23 cellular contexts compared by ENCODE assay signal in the genomic region with DNA sequence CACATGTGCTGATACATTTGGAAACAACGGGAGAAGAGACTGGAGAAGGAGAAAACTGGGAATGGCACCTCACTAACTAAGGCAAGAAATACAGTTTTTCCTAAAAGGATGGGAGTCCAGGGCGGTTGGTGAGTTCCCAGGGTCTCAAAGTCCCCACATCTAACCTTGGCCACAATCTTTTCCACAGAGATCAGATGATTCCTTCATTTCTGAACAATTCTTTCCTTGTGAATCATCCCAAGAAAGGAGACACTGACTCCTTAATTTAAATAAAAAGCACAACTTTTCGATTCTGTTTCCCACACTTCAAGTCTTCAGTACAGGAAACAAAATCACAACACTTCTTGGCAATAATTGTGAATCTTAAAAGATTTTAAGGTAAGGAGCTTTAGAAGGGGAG.
A peak's percentile ranks its signal among the peaks of the same experiment; 100 is the strongest.
DNase-seq lines count a peak whose midpoint lies in the region; ATAC-seq, FAIRE-seq and TF ChIP-seq lines count a peak whose summit lies in the region.
"Had no signal": no experiment of that assay in that cellular context is flagged by ENCODE, and none has a peak within 500 bp of the region (broad histone marks: within the 10 kb centered on the region; RNA-seq: fewer than 3 reads in every experiment).

No MANE protein-coding gene starts in this region.

- ATAC-seq in A549, result peak; percentile 65 to 72; a peak in 5 of 6 replicates
- 0 out of 3 replicates have a peak, but pooled peaks have one; percentile 23 for ATAC-seq in RWPE2 (ENCODE audit: low read depth)
- ATAC-seq in CD8-positive, alpha-beta T cell, result no peak
- ATAC-seq: stimulated activated naive CD8-positive, alpha-beta T cell treated with anti-CD3 and anti-CD28 coated beads, Interleukin-15, amount 100 ng/mL, for 72 hours had no signal

- H3K9me3 ChIP-seq in A549, result no peaks in the 10 kb centered on the region
- H3K9me3 ChIP-seq in RWPE2 (ENCODE audit: severe bottlenecking), result no peaks in the 10 kb centered on the region
- no peaks in the 10 kb centered on the region for H3K9me3 ChIP-seq in neuronal stem cell (replicated peaks in 1 of 2; ENCODE audit: control insufficient read depth in 2 of 2, insufficient read depth in 1 of 2, low read depth in 1 of 2, low read length in 2 of 2)
- H3K9me3 ChIP-seq in CD8-positive, alpha-beta T cell (ENCODE audit: low read length), result no peaks in the 10 kb centered on the region
- no peaks in the 10 kb centered on the region for H3K9me3 ChIP-seq in stomach
- H3K9me3 ChIP-seq: esophagus muscularis mucosa, left ventricle myocardium inferior had no signal

- H3K27ac ChIP-seq in A549 (peak overlapping the region; percentile 68 to 77), RWPE2 (ENCODE audit: poor library complexity, severe bottlenecking) (no peak overlapping the region), neuronal stem cell (replicated peaks; ENCODE audit: low read length) (no peak overlapping the region), stomach (no peak overlapping the region)
- H3K27ac ChIP-seq in CD8-positive, alpha-beta T cell (ENCODE audit: low read depth, low read length), result no peak overlapping the region
- H3K27ac ChIP-seq: esophagus muscularis mucosa, left ventricle myocardium inferior, WERI-Rb-1 had no signal

- no peak for TF ChIP-seq CTCF in A549 (IDR thresholded peaks at IDR 0.05)
- TF ChIP-seq CTCF in RWPE2 (IDR thresholded peaks at IDR 0.05; ENCODE audit: poor library complexity, severe bottlenecking), result no peak
- TF ChIP-seq CTCF in choroid plexus epithelial cell (conservative IDR thresholded peaks at IDR 0.05; ENCODE audit: low read depth, low read length), result no peak
- TF ChIP-seq CTCF in CD8-positive, alpha-beta T cell (IDR thresholded peaks at IDR 0.05), result no peak
- no peak for TF ChIP-seq CTCF in stomach (IDR thresholded peaks at IDR 0.05)

- TF ChIP-seq RAD21 in A549 (conservative IDR thresholded peaks at IDR 0.05 in 1 of 2, IDR thresholded peaks at IDR 0.05 in 1 of 2), result no peak

- DNase-seq in A549 (ENCODE audit: low read depth in 1 of 2, low spot score in 1 of 2), result peak in 1 of 2 experiments; percentile 23
- no peak for DNase-seq in RWPE2 (ENCODE audit: low spot score)
- DNase-seq in choroid plexus epithelial cell (ENCODE audit: low read depth), result peak; percentile 30
- no peak for DNase-seq in neuronal stem cell (ENCODE audit: low spot score)
- no peak for DNase-seq in SIG-M5 (lab: John Stamatoyannopoulos, UW)
- DNase-seq in CD8-positive, alpha-beta T cell, result no peak
- DNase-seq in NCI-H524 treated with DMSO at 0.1 percent for 48 hours (lab: John Stamatoyannopoulos, UW), result no peak
- DNase-seq in stomach, result no peak
- DNase-seq: 8988T; activated CD4-positive, alpha-beta T cell treated with anti-CD3 and anti-CD28 coated beads, Interleukin-2, amount 50 U/mL, for 48 hours; activated T-cell treated with anti-CD3 and anti-CD28 coated beads for 4 hours; amygdala; C1 segment of cervical spinal cord; effector CD8-positive, alpha-beta T cell; glutamatergic neuron; left ventricle myocardium inferior; stimulated activated CD4-positive, alpha-beta T cell treated with anti-CD3 and anti-CD28 coated beads, Interleukin-4, amount 100 ng/mL, for 4 hours; stimulated activated naive CD8-positive, alpha-beta T cell treated with anti-CD3 and anti-CD28 coated beads, Interleukin-15, amount 100 ng/mL, for 72 hours; T-helper 2 cell; WERI-Rb-1 had no signal

- no peak overlapping the region for H2BK12ac ChIP-seq in neuronal stem cell (ENCODE audit: low read length)

- no peak overlapping the region for H3K27ac Mint-ChIP-seq in CD8-positive, alpha-beta T cell
- H3K27ac Mint-ChIP-seq: stimulated activated naive CD8-positive, alpha-beta T cell treated with anti-CD3 and anti-CD28 coated beads, Interleukin-15, amount 100 ng/mL, for 72 hours; type B pancreatic cell had no signal

- H3K27me3 ChIP-seq in RWPE2 (ENCODE audit: insufficient read depth, poor library complexity, severe bottlenecking) (no peaks in the 10 kb centered on the region), neuronal stem cell (ENCODE audit: control insufficient read depth in 3 of 3, insufficient read depth in 3 of 3, low read depth in 1 of 3, low read length in 3 of 3) (no peaks in the 10 kb centered on the region), stomach (no peaks in the 10 kb centered on the region)
- no peaks in the 10 kb centered on the region for H3K27me3 ChIP-seq in CD8-positive, alpha-beta T cell (ENCODE audit: insufficient read depth, low read length)
- H3K27me3 ChIP-seq: esophagus muscularis mucosa had no signal

- H3K36me3 ChIP-seq in RWPE2 (ENCODE audit: low read depth), result no peaks in the 10 kb centered on the region
- H3K36me3 ChIP-seq in neuronal stem cell (replicated peaks in 1 of 2; ENCODE audit: control insufficient read depth in 2 of 2, insufficient read depth in 2 of 2, low read length in 2 of 2), result no peaks in the 10 kb centered on the region
- H3K36me3 ChIP-seq in CD8-positive, alpha-beta T cell (ENCODE audit: insufficient read depth, low read length), result no peaks in the 10 kb centered on the region
- no peaks in the 10 kb centered on the region for H3K36me3 ChIP-seq in stomach
- H3K36me3 ChIP-seq: esophagus muscularis mucosa, left ventricle myocardium inferior, WERI-Rb-1 had no signal

- peak overlapping the region; percentile 67 for H2AFZ ChIP-seq in neuronal stem cell (ENCODE audit: low read length)

- TF ChIP-seq EP300 in A549 (IDR thresholded peaks at IDR 0.05) (no peak), stomach (IDR thresholded peaks at IDR 0.05) (no peak)

- intact Hi-C loops in CD8-positive, alpha-beta T cell (cut with DNase I, micrococcal nuclease), result no loop called here
- intact Hi-C loops in stomach (cut with DNase I; ENCODE audit: low total_unique reads), result loop anchor here (5.0 kb wide), 1 partner anchor 398 kb away; a partner anchor contains a TSS

- TF ChIP-seq POLR2A in A549 (IDR thresholded peaks at IDR 0.05; ENCODE audit: low read length), result no peak
- TF ChIP-seq POLR2A in stomach (IDR thresholded peaks at IDR 0.05), result no peak

- CTCF ChIA-PET in A549 (lab: Yijun Ruan, JAX), result no interaction called here
- CTCF ChIA-PET in CD8-positive, alpha-beta T cell (lab: Charles Lee), result no interaction called here

- no peaks in the 10 kb centered on the region for H3K36me3 Mint-ChIP-seq in CD8-positive, alpha-beta T cell
- H3K36me3 Mint-ChIP-seq: type B pancreatic cell had no signal

- H2BK120ac ChIP-seq in neuronal stem cell (ENCODE audit: low read depth, low read length), result no peak overlapping the region

- H2BK5ac ChIP-seq in neuronal stem cell (ENCODE audit: low read length), result no peak overlapping the region

- H2BK15ac ChIP-seq in neuronal stem cell (ENCODE audit: low read length), result no peak overlapping the region

- no peak overlapping the region for H3K9ac ChIP-seq in neuronal stem cell (ENCODE audit: low read depth, low read length, poor library complexity)

- H3K4me3 ChIP-seq in A549 (peak overlapping the region; percentile 31), RWPE2 (ENCODE audit: severe bottlenecking) (no peak overlapping the region), choroid plexus epithelial cell (ENCODE audit: low read depth, low read length) (no peak overlapping the region), neuronal stem cell (ENCODE audit: low read length in 2 of 2) (no peak overlapping the region), stomach (no peak overlapping the region)
- H3K4me3 ChIP-seq in CD8-positive, alpha-beta T cell (ENCODE audit: low read depth, low read length), result no peak overlapping the region
- H3K4me3 ChIP-seq: esophagus muscularis mucosa, left ventricle myocardium inferior had no signal

- H4K8ac ChIP-seq in neuronal stem cell (ENCODE audit: low read depth, low read length), result no peak overlapping the region

- no peak overlapping the region for H3K4ac ChIP-seq in neuronal stem cell (ENCODE audit: low read length)

- 11% methylated on average over 3 of the region's 3 CpGs for WGBS in A549 (ENCODE audit: missing lambda C conversion rate)
- no CpG with 5 or more reads among the region's 3 CpGs for WGBS in neuronal stem cell (ENCODE audit: extremely low coverage in 2 of 2, insufficient read length in 2 of 2, insufficient replicate concordance in 1 of 2), 2 donors
- 55 to 73% (median 65%) methylated on average over 3 of the region's 3 CpGs for whole genome bisulfite sequencing in stomach, 5 donors

- H2AK5ac ChIP-seq in neuronal stem cell (ENCODE audit: low read depth, low read length), result no peak overlapping the region

- H3K4me1 ChIP-seq in A549 (peaks cover 38% of the 10 kb centered on the region), RWPE2 (ENCODE audit: insufficient read depth, poor library complexity, severe bottlenecking) (no peaks in the 10 kb centered on the region), neuronal stem cell (ENCODE audit: control insufficient read depth in 2 of 2, insufficient read depth in 1 of 2, low read depth in 1 of 2, low read length in 2 of 2) (peaks cover 6 to 12% of the 10 kb centered on the region in 2 donors), stomach (no peaks in the 10 kb centered on the region)
- H3K4me1 ChIP-seq in CD8-positive, alpha-beta T cell (ENCODE audit: insufficient read depth, low read length), result no peaks in the 10 kb centered on the region
- H3K4me1 ChIP-seq: esophagus muscularis mucosa, left ventricle myocardium inferior had no signal

- no peaks in the 10 kb centered on the region for H3K79me1 ChIP-seq in neuronal stem cell (ENCODE audit: low read depth, low read length)

- H4K91ac ChIP-seq in neuronal stem cell (ENCODE audit: low read depth, low read length, poor library complexity), result no peak overlapping the region

- peak overlapping the region; percentile 79 for H3K4me2 ChIP-seq in A549
- H3K4me2 ChIP-seq in neuronal stem cell (ENCODE audit: insufficient read depth, low read length, poor library complexity, severe bottlenecking), result no peak overlapping the region

- no peak overlapping the region for H3K4me3 Mint-ChIP-seq in CD8-positive, alpha-beta T cell
- H3K4me3 Mint-ChIP-seq: stimulated activated naive CD8-positive, alpha-beta T cell treated with anti-CD3 and anti-CD28 coated beads, Interleukin-15, amount 100 ng/mL, for 72 hours; type B pancreatic cell had no signal

- POLR2A ChIA-PET in A549 (lab: Yijun Ruan, JAX), result no interaction called here
- POLR2A ChIA-PET in CD8-positive, alpha-beta T cell (lab: Charles Lee), result no interaction called here

- peak; percentile 63 for FAIRE-seq in A549 (lab: Jason Lieb, UNC)
- FAIRE-seq: G401.6 had no signal

- no peaks in the 10 kb centered on the region for H3K27me3 Mint-ChIP-seq in CD8-positive, alpha-beta T cell (ENCODE audit: low read depth)
- H3K27me3 Mint-ChIP-seq: stimulated activated naive CD8-positive, alpha-beta T cell treated with anti-CD3 and anti-CD28 coated beads, Interleukin-15, amount 100 ng/mL, for 72 hours; type B pancreatic cell had no signal

- H3K4me1 Mint-ChIP-seq in CD8-positive, alpha-beta T cell (ENCODE audit: low read depth), result no peaks in the 10 kb centered on the region
- H3K4me1 Mint-ChIP-seq: stimulated activated naive CD8-positive, alpha-beta T cell treated with anti-CD3 and anti-CD28 coated beads, Interleukin-15, amount 100 ng/mL, for 72 hours had no signal

- no peak overlapping the region for H3K18ac ChIP-seq in neuronal stem cell (ENCODE audit: low read length)

- H3K14ac ChIP-seq in neuronal stem cell (ENCODE audit: low read length), result no peak overlapping the region

- no peak overlapping the region for H3K23ac ChIP-seq in neuronal stem cell (ENCODE audit: low read depth, low read length, poor library complexity)

- H3K9me3 Mint-ChIP-seq in CD8-positive, alpha-beta T cell, result peaks cover 2% of the 10 kb centered on the region
- H3K9me3 Mint-ChIP-seq: stimulated activated naive CD8-positive, alpha-beta T cell treated with anti-CD3 and anti-CD28 coated beads, Interleukin-15, amount 100 ng/mL, for 72 hours; type B pancreatic cell had no signal

Comparison
In these comparisons a context has a peak if more than half of its experiments do, and no peak if none do; other contexts are left out.
1. H3K27ac ChIP-seq: peak in A549 (2 of 2); none in RWPE2 (single experiment), neuronal stem cell (single experiment), CD8-positive, alpha-beta T cell (single experiment) and stomach (0 of 5).